16 cellular contexts compared by ENCODE assay signal in genomic region chr5:38413696-38414095, GRCh38.
DNase-seq lines count a peak whose midpoint lies in the region; ATAC-seq, FAIRE-seq and TF ChIP-seq lines count a peak whose summit lies in the region.
"Had no signal": no experiment of that assay in that cellular context is flagged by ENCODE, and none has a peak within 500 bp of the region (broad histone marks: within the 10 kb centered on the region; RNA-seq: fewer than 3 reads in every experiment).

No MANE protein-coding gene starts in this region.

- no peak overlapping the region for H3K27ac Mint-ChIP-seq in endothelial cell (ENCODE audit: unreplicated experiment)
- H3K27ac Mint-ChIP-seq: CD14-positive monocyte; CD8-positive, alpha-beta memory T cell had no signal

- H2BK120ac ChIP-seq in mesenchymal stem cell (ENCODE audit: low read depth, low read length) (no peak overlapping the region), mesendoderm (ENCODE audit: low read depth, low read length) (no peak overlapping the region)

- H3K9me3 ChIP-seq in heart left ventricle (no peaks in the 10 kb centered on the region), K562 (replicated peaks; ENCODE audit: control insufficient read depth, insufficient read depth, low read depth, low read length) (no peaks in the 10 kb centered on the region), mesenchymal stem cell (ENCODE audit: control insufficient read depth, low read length) (no peaks in the 10 kb centered on the region), tibial artery (no peaks in the 10 kb centered on the region)
- H3K9me3 ChIP-seq: Caco-2 had no signal

- TF ChIP-seq CTCF in heart left ventricle (IDR thresholded peaks at IDR 0.05) (no peak), K562 (IDR thresholded peaks at IDR 0.05 in 2 of 3, conservative IDR thresholded peaks at IDR 0.05 in 1 of 3; ENCODE audit: insufficient read depth in 2 of 3, low read depth in 1 of 3, low read length in 3 of 3) (no peak), tibial artery (IDR thresholded peaks at IDR 0.05) (no peak), endothelial cell (IDR thresholded peaks at IDR 0.05; ENCODE audit: unreplicated experiment) (no peak)

- H3K9me1 ChIP-seq in K562 (ENCODE audit: control insufficient read depth, insufficient read depth, low read length): no peaks in the 10 kb centered on the region

- H3K18ac ChIP-seq in mesenchymal stem cell (ENCODE audit: low read depth in 1 of 2, low read length in 2 of 2): no peak overlapping the region
- H3K18ac ChIP-seq in mesendoderm (ENCODE audit: low read length): no peak overlapping the region

- no peak for FAIRE-seq in K562 (lab: Jason Lieb, UNC)
- FAIRE-seq: GM12878, GM18507, H54 had no signal

- no peak overlapping the region for H2BK12ac ChIP-seq in mesenchymal stem cell (ENCODE audit: low read length in 2 of 2)

- in situ Hi-C loops in K562 (cut with MboI): no loop called here

- TF ChIP-seq POLR2A in heart left ventricle (IDR thresholded peaks at IDR 0.05) (no peak), K562 (conservative IDR thresholded peaks at IDR 0.05) (no peak)

- intact Hi-C loops in left cardiac atrium (cut with DNase I) (no loop called here), heart left ventricle (cut with DNase I) (no loop called here), K562 (cut with micrococcal nuclease) (no loop called here), tibial artery (cut with DNase I; ENCODE audit: low total_unique reads) (no loop called here)

- no peaks in the 10 kb centered on the region for H4K20me1 ChIP-seq in K562 (replicated peaks; ENCODE audit: control insufficient read depth, insufficient read depth, low read length)

- no peak overlapping the region for H2BK15ac ChIP-seq in mesenchymal stem cell (ENCODE audit: low read depth, poor library complexity, severe bottlenecking)
- H2BK15ac ChIP-seq in mesendoderm (replicated peaks; ENCODE audit: low read depth): no peak overlapping the region

- H3K4ac ChIP-seq in mesenchymal stem cell (ENCODE audit: low read depth in 1 of 2, low read length in 2 of 2) (no peak overlapping the region), mesendoderm (ENCODE audit: low read depth, low read length) (no peak overlapping the region)

- H4K8ac ChIP-seq in mesenchymal stem cell (ENCODE audit: low read length): no peak overlapping the region
- no peak overlapping the region for H4K8ac ChIP-seq in mesendoderm (ENCODE audit: low read depth, low read length)

- H3K36me3 ChIP-seq in heart left ventricle (no peaks in the 10 kb centered on the region), K562 (ENCODE audit: control insufficient read depth, insufficient read depth, low read length) (no peaks in the 10 kb centered on the region), mesenchymal stem cell (ENCODE audit: control insufficient read depth in 1 of 2, insufficient read depth in 2 of 2, low read depth in 1 of 2, low read length in 2 of 2) (no peaks in the 10 kb centered on the region), tibial artery (no peaks in the 10 kb centered on the region), mesendoderm (ENCODE audit: control insufficient read depth, insufficient read depth, low read length) (no peaks in the 10 kb centered on the region)

- H3K79me1 ChIP-seq in mesenchymal stem cell (replicated peaks; ENCODE audit: low read length, poor library complexity, severe bottlenecking): no peaks in the 10 kb centered on the region
- no peaks in the 10 kb centered on the region for H3K79me1 ChIP-seq in mesendoderm (ENCODE audit: low read length)

- no peak overlapping the region for H4K91ac ChIP-seq in mesenchymal stem cell (ENCODE audit: low read length)

- no peak for TF ChIP-seq RAD21 in K562 (CRISPR knock-in tag; conservative IDR thresholded peaks at IDR 0.05 in 1 of 2, IDR thresholded peaks at IDR 0.05 in 1 of 2)

- no peak overlapping the region for H3K14ac ChIP-seq in mesenchymal stem cell (ENCODE audit: low read length in 2 of 2)

- ATAC-seq in left cardiac atrium: no peak
- no peak for ATAC-seq in heart left ventricle
- no peak for ATAC-seq in K562
- ATAC-seq: GM12878, HCT116 had no signal

- H3K27ac ChIP-seq in heart left ventricle: no peak overlapping the region
- H3K27ac ChIP-seq in K562 (ENCODE audit: extremely low read depth, low read depth, low read length): no peak overlapping the region
- no peak overlapping the region for H3K27ac ChIP-seq in mesenchymal stem cell (ENCODE audit: low read length, poor library complexity, severe bottlenecking)
- no peak overlapping the region for H3K27ac ChIP-seq in tibial artery
- no peak overlapping the region for H3K27ac ChIP-seq in mesendoderm (ENCODE audit: low read depth, low read length)
- H3K27ac ChIP-seq: 22Rv1, HL-60 had no signal

- H3K4me3 ChIP-seq in heart left ventricle (no peak overlapping the region), K562 (no peak overlapping the region), mesenchymal stem cell (ENCODE audit: insufficient read depth in 1 of 2, low read depth in 1 of 2, low read length in 2 of 2) (no peak overlapping the region), tibial artery (no peak overlapping the region), mesendoderm (ENCODE audit: low read length) (no peak overlapping the region)
- H3K4me3 ChIP-seq: GM12878 had no signal

- no peak overlapping the region for H4K5ac ChIP-seq in mesendoderm (ENCODE audit: low read length)

- no peaks in the 10 kb centered on the region for H3K79me2 ChIP-seq in K562 (ENCODE audit: control insufficient read depth, insufficient read depth, low read length)
- H3K79me2 ChIP-seq in mesendoderm (ENCODE audit: control insufficient read depth, insufficient read depth, low read length): no peaks in the 10 kb centered on the region

- no TSS peak for BruUV-seq in K562 (replicated peaks; lab: Mats Ljungman, UMichigan)

- peak; percentile 41 for DNase-seq in left cardiac atrium
- no peak for DNase-seq in heart left ventricle
- DNase-seq in K562 (ENCODE audit: extremely low read depth in 1 of 4, low spot score in 3 of 4): no peak
- DNase-seq in mesenchymal stem cell: no peak
- DNase-seq in tibial artery: no peak
- no peak for DNase-seq in mesendoderm
- no peak for DNase-seq in endothelial cell (ENCODE audit: low spot score)
- DNase-seq: Caco-2; CD8-positive, alpha-beta memory T cell had no signal

- POLR2A ChIA-PET in K562 (lab: Yijun Ruan, JAX): interaction anchor here (0.6 to 0.8 kb wide), 2 partner anchors 401 to 836 kb away, joined by 3 to 5 read pairs; no protein-coding TSS in a partner anchor

- TF ChIP-seq EP300 in K562 (IDR thresholded peaks at IDR 0.05; ENCODE audit: low read length): no peak

- CTCF ChIA-PET in K562 (lab: Yijun Ruan, JAX; ENCODE audit: low intra/inter-chr PET ratio): no interaction called here

- H3K4me2 ChIP-seq in K562 (ENCODE audit: insufficient read depth, low read length): no peak overlapping the region
- H3K4me2 ChIP-seq in mesenchymal stem cell (ENCODE audit: low read length, poor library complexity, severe bottlenecking): no peak overlapping the region
- H3K4me2 ChIP-seq in mesendoderm (ENCODE audit: low read length): no peak overlapping the region

- H3K4me3 Mint-ChIP-seq in endothelial cell (ENCODE audit: unreplicated experiment): no peak overlapping the region
- H3K4me3 Mint-ChIP-seq: CD8-positive, alpha-beta memory T cell had no signal

- H3K9me3 Mint-ChIP-seq in endothelial cell (ENCODE audit: unreplicated experiment): no peaks in the 10 kb centered on the region
- H3K9me3 Mint-ChIP-seq: CD8-positive, alpha-beta memory T cell had no signal

- H3K56ac ChIP-seq in mesendoderm (ENCODE audit: low read length): no peak overlapping the region

- no peaks in the 10 kb centered on the region for H3K36me3 Mint-ChIP-seq in endothelial cell (ENCODE audit: low read depth, unreplicated experiment)
- H3K36me3 Mint-ChIP-seq: CD14-positive monocyte; CD8-positive, alpha-beta memory T cell had no signal

- H3K23ac ChIP-seq in mesenchymal stem cell (ENCODE audit: low read length in 2 of 2) (no peak overlapping the region), mesendoderm (ENCODE audit: low read length) (no peak overlapping the region)

- H3K4me1 ChIP-seq in heart left ventricle (peaks cover 0 to 9% (median 0%) of the 10 kb centered on the region in 12 donors), K562 (replicated peaks in 1 of 2; ENCODE audit: control insufficient read depth in 2 of 2, insufficient read depth in 2 of 2, low read length in 2 of 2) (no peaks in the 10 kb centered on the region; a peak in 1 of 5 replicates), mesenchymal stem cell (ENCODE audit: control insufficient read depth, insufficient read depth, low read depth, low read length) (no peaks in the 10 kb centered on the region), tibial artery (peaks cover 0 to 48% (median 16%) of the 10 kb centered on the region in 4 donors), mesendoderm (ENCODE audit: control insufficient read depth, low read depth, low read length) (peaks cover 7% of the 10 kb centered on the region)
- H3K4me1 ChIP-seq: Caco-2 had no signal

- H3K9ac ChIP-seq in K562 (ENCODE audit: insufficient read depth in 1 of 2, low read depth in 2 of 2, low read length in 2 of 2) (no peak overlapping the region), mesenchymal stem cell (ENCODE audit: low read length) (peak overlapping the region; percentile 23), mesendoderm (ENCODE audit: low read length) (no peak overlapping the region)

- H2AFZ ChIP-seq in K562 (ENCODE audit: low read depth, low read length) (no peak overlapping the region), mesenchymal stem cell (ENCODE audit: low read depth, low read length) (no peak overlapping the region)

- H2BK5ac ChIP-seq in mesenchymal stem cell (ENCODE audit: low read depth, low read length, poor library complexity, severe bottlenecking) (no peak overlapping the region), mesendoderm (ENCODE audit: low read length) (no peak overlapping the region)

- H3K27me3 Mint-ChIP-seq in endothelial cell (ENCODE audit: unreplicated experiment): no peaks in the 10 kb centered on the region

- H2AK5ac ChIP-seq in mesenchymal stem cell (ENCODE audit: low read length, severe bottlenecking) (no peak overlapping the region), mesendoderm (ENCODE audit: low read length) (no peak overlapping the region)

- 85 to 89% (median 87%) methylated on average over 8 to 12 of the region's 12 CpGs for WGBS in heart left ventricle, 4 donors
- whole genome bisulfite sequencing in K562 (ENCODE audit: insufficient coverage, low coverage, missing lambda C conversion rate): 2% methylated on average over 12 of the region's 12 CpGs
- whole genome bisulfite sequencing in mesenchymal stem cell: 95% methylated on average over 12 of the region's 12 CpGs
- no CpG with 5 or more reads among the region's 12 CpGs for WGBS in mesendoderm (ENCODE audit: extremely low coverage, insufficient coverage, low lambda C conversion rate)

- H3K27me3 ChIP-seq in heart left ventricle (peaks cover 0 to 7% (median 0%) of the 10 kb centered on the region in 9 donors), K562 (ENCODE audit: control insufficient read depth in 2 of 2, insufficient read depth in 2 of 2, low read length in 2 of 2) (peaks cover 21 to 33% of the 10 kb centered on the region in 2 experiments; a peak in 4 of 5 replicates), mesenchymal stem cell (ENCODE audit: control insufficient read depth in 1 of 2, insufficient read depth in 1 of 2, low read length in 2 of 2) (peaks cover 0 to 29% of the 10 kb centered on the region in 2 experiments), tibial artery (peaks cover 0 to 2% of the 10 kb centered on the region in 2 donors), mesendoderm (ENCODE audit: insufficient read depth, low read length, poor library complexity) (no peaks in the 10 kb centered on the region)

- H3K4me1 Mint-ChIP-seq in endothelial cell (ENCODE audit: unreplicated experiment): no peaks in the 10 kb centered on the region
- H3K4me1 Mint-ChIP-seq: CD14-positive monocyte; CD8-positive, alpha-beta memory T cell had no signal
